ENCODE assay signal across 10 cellular contexts in the genomic region with DNA sequence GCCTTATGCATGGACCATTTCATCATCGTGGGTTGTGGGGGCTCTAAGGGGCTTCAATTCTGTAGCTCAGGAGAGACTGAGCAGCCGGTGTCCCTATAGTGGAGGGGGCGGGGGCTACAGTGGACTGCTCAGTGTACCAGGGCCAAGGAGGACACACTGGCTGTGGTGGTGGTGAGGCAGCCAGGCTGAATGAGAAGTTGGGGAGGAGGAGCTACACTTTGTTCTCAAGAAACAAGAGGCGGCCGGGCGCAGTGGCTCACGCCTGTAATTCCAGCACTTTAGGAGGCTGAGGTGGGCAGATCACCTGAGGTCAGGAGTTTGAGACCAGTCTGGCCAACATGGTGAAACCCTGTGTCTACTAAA. TPM values are rescaled to one million over a fixed set of nuclear protein-coding genes. Genes with fewer than 3 reads are reported as not detected.
DNase-seq lines count a peak whose midpoint lies in the region; ATAC-seq and TF ChIP-seq lines count a peak whose summit lies in the region.
"Not testable (repeated sequence)": the region's sequence is repeated elsewhere in the genome, so short reads cannot be mapped to it uniquely, and the experiment has no call there.
"Had no signal": no experiment of that assay in that cellular context is flagged by ENCODE, and none has a peak within 500 bp of the region (broad histone marks: within the 10 kb centered on the region; RNA-seq: fewer than 3 reads in every experiment).

No MANE protein-coding gene starts in this region.

- TF ChIP-seq CTCF in AG09309 (IDR thresholded peaks at IDR 0.05; ENCODE audit: control insufficient read depth, insufficient read depth, low read depth, low read length, missing control alignments); OCI-LY1 (IDR thresholded peaks at IDR 0.05; ENCODE audit: low read length); endothelial cell (IDR thresholded peaks at IDR 0.05; ENCODE audit: unreplicated experiment); nephron (IDR thresholded peaks at IDR 0.05; ENCODE audit: unreplicated experiment in 3 of 3): not testable (repeated sequence)

- not testable (repeated sequence) for ATAC-seq in stimulated activated effector memory CD8-positive, alpha-beta T cell treated with anti-CD3 and anti-CD28 coated beads, Interleukin-12 subunit alpha, Interleukin-12 subunit beta, amount 100 ng/mL, for 72 hours

- H3K9ac ChIP-seq in OCI-LY1 (ENCODE audit: low read length); adipocyte (ENCODE audit: low read length): not testable (repeated sequence)

- not testable (repeated sequence) for H3K9me3 Mint-ChIP-seq in endothelial cell (ENCODE audit: unreplicated experiment); nephron; stimulated activated effector memory CD8-positive, alpha-beta T cell treated with anti-CD3 and anti-CD28 coated beads, Interleukin-12 subunit alpha, Interleukin-12 subunit beta, amount 100 ng/mL, for 72 hours

- H3K4me1 ChIP-seq in OCI-LY1 (ENCODE audit: insufficient read depth, low read length, severe bottlenecking) (peaks cover 32% of the 10 kb centered on the region), adipocyte (ENCODE audit: control insufficient read depth, insufficient read depth, low read length) (peaks cover 26% of the 10 kb centered on the region)

- H3K27me3 ChIP-seq in OCI-LY1 (ENCODE audit: insufficient read depth, low read length); adipocyte (replicated peaks; ENCODE audit: control insufficient read depth, insufficient read depth, low read length): not testable (repeated sequence)

- peak overlapping the region; percentile 68 for H3K4me3 Mint-ChIP-seq in endothelial cell (ENCODE audit: unreplicated experiment)
- H3K4me3 Mint-ChIP-seq in nephron, result peak overlapping the region; percentile 56 to 77 (median 62)
- peak overlapping the region; percentile 58 for H3K4me3 Mint-ChIP-seq in stimulated activated effector memory CD8-positive, alpha-beta T cell treated with anti-CD3 and anti-CD28 coated beads, Interleukin-12 subunit alpha, Interleukin-12 subunit beta, amount 100 ng/mL, for 72 hours

- not testable (repeated sequence) for H3K9me3 ChIP-seq in OCI-LY1 (ENCODE audit: low read length); adipocyte (ENCODE audit: control insufficient read depth, low read length)

- not testable (repeated sequence) for DNase-seq in AG09309 (ENCODE audit: low read depth); endothelial cell (ENCODE audit: low spot score); stimulated activated effector memory CD8-positive, alpha-beta T cell treated with anti-CD3 and anti-CD28 coated beads, Interleukin-12 subunit alpha, Interleukin-12 subunit beta, amount 100 ng/mL, for 72 hours (ENCODE audit: low spot score in 2 of 2)
- peak; percentile 33 for DNase-seq in HCEC 1CT
- peak; percentile 22 for DNase-seq in adipocyte (ENCODE audit: low read depth)

- H4K20me1 ChIP-seq in OCI-LY1 (ENCODE audit: insufficient read depth, low read length), result not testable (repeated sequence)

- peaks cover 18% of the 10 kb centered on the region for H3K27me3 Mint-ChIP-seq in endothelial cell (ENCODE audit: unreplicated experiment)
- not testable (repeated sequence) for H3K27me3 Mint-ChIP-seq in nephron (ENCODE audit: low read depth)

- not testable (repeated sequence) for H3K36me3 Mint-ChIP-seq in endothelial cell (ENCODE audit: low read depth, unreplicated experiment); nephron (ENCODE audit: low read depth); stimulated activated effector memory CD8-positive, alpha-beta T cell treated with anti-CD3 and anti-CD28 coated beads, Interleukin-12 subunit alpha, Interleukin-12 subunit beta, amount 100 ng/mL, for 72 hours

- not testable (repeated sequence) for H3K9me2 ChIP-seq in OCI-LY1 (ENCODE audit: low read depth, low read length)

- H3K36me3 ChIP-seq in OCI-LY1 (ENCODE audit: insufficient read depth, low read length); adipocyte (ENCODE audit: control insufficient read depth, insufficient read depth, low read length, severe bottlenecking): not testable (repeated sequence)

- not testable (repeated sequence) for H3F3A ChIP-seq in OCI-LY1 (ENCODE audit: insufficient read depth, low read length)

- H3K4me1 Mint-ChIP-seq in endothelial cell (ENCODE audit: unreplicated experiment) (peaks cover 33% of the 10 kb centered on the region), nephron (peaks cover 44% of the 10 kb centered on the region)
- H3K4me1 Mint-ChIP-seq in stimulated activated effector memory CD8-positive, alpha-beta T cell treated with anti-CD3 and anti-CD28 coated beads, Interleukin-12 subunit alpha, Interleukin-12 subunit beta, amount 100 ng/mL, for 72 hours, result peaks cover 47% of the 10 kb centered on the region

- not testable (repeated sequence) for H3K27ac ChIP-seq in OCI-LY1 (ENCODE audit: low read depth, low read length, poor library complexity, severe bottlenecking)

- peak overlapping the region; percentile 83 for H3K4me2 ChIP-seq in OCI-LY1 (ENCODE audit: low read length)

- H2AFZ ChIP-seq in OCI-LY1 (ENCODE audit: low read length), result not testable (repeated sequence)

- H3K4me3 ChIP-seq in AG09309 (ENCODE audit: control insufficient read depth, low read depth, low read length) (peak overlapping the region; percentile 33), OCI-LY1 (ENCODE audit: low read depth, low read length, poor library complexity, severe bottlenecking) (peak overlapping the region; percentile 61), adipocyte (ENCODE audit: low read length) (peak overlapping the region; percentile 52), iPS-11a (ENCODE audit: low read depth, low read length) (peak overlapping the region; percentile 21)

- H3K79me2 ChIP-seq in OCI-LY1 (ENCODE audit: insufficient read depth, low read length), result not testable (repeated sequence)

- H3K27ac Mint-ChIP-seq in endothelial cell (ENCODE audit: unreplicated experiment); stimulated activated effector memory CD8-positive, alpha-beta T cell treated with anti-CD3 and anti-CD28 coated beads, Interleukin-12 subunit alpha, Interleukin-12 subunit beta, amount 100 ng/mL, for 72 hours: not testable (repeated sequence)
- peak overlapping the region; percentile 5 to 68 (median 43) for H3K27ac Mint-ChIP-seq in nephron

RNA-seq across cellular contexts. Expression of a gene that starts 8.8 kb away (rescaled TPM):
- total RNA-seq in endothelial cell (ENCODE audit: unreplicated experiment), result 0.72 TPM
- total RNA-seq: activated CD8-positive, alpha-beta memory T cell treated with anti-CD3 and anti-CD28 coated beads for 36 hours; mononuclear cell had no signal

RNA-seq across cellular contexts. Expression of a gene that starts 11.2 kb away (rescaled TPM):
- total RNA-seq in endothelial cell (ENCODE audit: unreplicated experiment), result 75.3 TPM

RNA-seq across cellular contexts. Expression of a gene that starts 27.0 kb away (rescaled TPM):
- total RNA-seq in endothelial cell (ENCODE audit: unreplicated experiment), result 19.7 TPM

RNA-seq across cellular contexts. Expression of a gene that starts 27.4 kb away (rescaled TPM):
- total RNA-seq in endothelial cell (ENCODE audit: unreplicated experiment), result 0.51 TPM

RNA-seq across cellular contexts. Expression of a gene that starts 32.2 kb away (rescaled TPM):
- 5.8 TPM for total RNA-seq in endothelial cell (ENCODE audit: unreplicated experiment)
